In the genomic region with DNA sequence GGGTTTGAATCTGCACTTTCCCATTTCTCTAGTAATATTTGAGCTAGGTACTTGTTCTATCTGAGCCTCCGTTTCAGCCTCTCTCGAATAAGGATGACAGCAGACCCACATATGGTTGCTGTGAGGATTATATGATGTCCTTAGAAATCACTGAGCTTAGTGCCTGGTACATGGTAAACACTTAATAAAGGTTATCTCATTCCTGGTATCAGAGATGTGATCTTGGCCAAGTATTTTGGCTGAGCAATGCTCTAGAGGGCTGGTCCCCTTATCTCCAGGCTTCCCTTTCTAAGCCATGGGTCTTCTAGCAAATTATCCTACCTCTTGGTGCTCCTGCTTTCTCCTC, we compare ENCODE assay signal across 8 cellular contexts. TPM values are rescaled to one million over a fixed set of nuclear protein-coding genes. Genes with fewer than 3 reads are reported as not detected.
A peak's percentile ranks its signal among the peaks of the same experiment; 100 is the strongest.
DNase-seq lines count a peak whose midpoint lies in the region; ATAC-seq, FAIRE-seq and TF ChIP-seq lines count a peak whose summit lies in the region.

No MANE protein-coding gene starts in this region.

- peak overlapping the region; percentile 87 to 94 for H3K4me3 ChIP-seq in right atrium auricular region
- H3K4me3 ChIP-seq in GM12878, result peak overlapping the region; percentile 98; the same call in 1 of the 2 replicates
- peak overlapping the region; percentile 2 for H3K4me3 ChIP-seq in mesendoderm (ENCODE audit: low read length)

- ATAC-seq in Right ventricle myocardium inferior (no peak), GM12878 (peak; percentile 2), GM21423 (IDR thresholded peaks at IDR 0.05; ENCODE audit: unreplicated experiment) (no peak), HG03108 (IDR thresholded peaks at IDR 0.05; ENCODE audit: unreplicated experiment) (no peak)

- POLR2A ChIA-PET in GM12878 (lab: Charles Lee), result no interaction called here

- H2AFZ ChIP-seq in GM12878 (ENCODE audit: control insufficient read depth, low read depth, low read length), result peak overlapping the region; percentile 95

- peak overlapping the region; percentile 25 for H3K18ac ChIP-seq in mesendoderm (ENCODE audit: low read length)

- peak overlapping the region; percentile 80 to 90 for H3K27ac ChIP-seq in right atrium auricular region
- no peak overlapping the region for H3K27ac ChIP-seq in GM12878 (ENCODE audit: control insufficient read depth, insufficient read depth)
- H3K27ac ChIP-seq in mesendoderm (ENCODE audit: low read depth, low read length), result peak overlapping the region; percentile 10

- no peak overlapping the region for H2AK5ac ChIP-seq in mesendoderm (ENCODE audit: low read length)

- DNase-seq in right atrium auricular region (ENCODE audit: low spot score) (no peak), Right ventricle myocardium inferior (ENCODE audit: missing footprints) (no peak), GM12878 (ENCODE audit: low read depth, low spot score) (no peak), mesendoderm (no peak), NCI-H1694 (lab: John Stamatoyannopoulos, UW) (no peak), NOMO-1 (lab: John Stamatoyannopoulos, UW; ENCODE audit: unreplicated experiment in 2 of 2) (no peak)

- SMC1A ChIA-PET in GM12878 (lab: Charles Lee; ENCODE audit: uncharacterized antibody, unreplicated experiment), result interaction anchor here (0.5 to 1.6 kb wide), 3 partner anchors 422 to 929 kb away, joined by 3 read pairs; a partner anchor contains a TSS

- peak overlapping the region; percentile 0 for H3K23ac ChIP-seq in mesendoderm (ENCODE audit: low read length)

- H3K36me3 ChIP-seq in right atrium auricular region, result no peaks in the 10 kb centered on the region
- no peaks in the 10 kb centered on the region for H3K36me3 ChIP-seq in GM12878 (ENCODE audit: control insufficient read depth in 2 of 2, insufficient read depth in 2 of 2, low read length in 1 of 2)
- no peaks in the 10 kb centered on the region for H3K36me3 ChIP-seq in mesendoderm (ENCODE audit: control insufficient read depth, insufficient read depth, low read length)

- peaks cover 0 to 25% of the 10 kb centered on the region in 2 donors for H3K4me1 ChIP-seq in right atrium auricular region
- peaks cover 13% of the 10 kb centered on the region for H3K4me1 ChIP-seq in GM12878 (ENCODE audit: control insufficient read depth, insufficient read depth, low read length)
- H3K4me1 ChIP-seq in mesendoderm (ENCODE audit: control insufficient read depth, low read depth, low read length), result peaks cover 2% of the 10 kb centered on the region

- H3K27me3 ChIP-seq in right atrium auricular region (no peaks in the 10 kb centered on the region), GM12878 (replicated peaks in 1 of 2; ENCODE audit: control insufficient read depth in 2 of 2, insufficient read depth in 2 of 2, low read length in 1 of 2) (no peaks in the 10 kb centered on the region; a peak in 1 of 4 replicates), mesendoderm (ENCODE audit: insufficient read depth, low read length, poor library complexity) (no peaks in the 10 kb centered on the region)

- 0% methylated on average over 2 of the region's 2 CpGs for WGBS in GM12878 (ENCODE audit: insufficient coverage, insufficient replicate concordance, low lambda C conversion rate, missing lambda C conversion rate)
- WGBS in mesendoderm (ENCODE audit: extremely low coverage, insufficient coverage, low lambda C conversion rate), result no CpG with 5 or more reads among the region's 2 CpGs

- no peak overlapping the region for H2BK15ac ChIP-seq in mesendoderm (replicated peaks; ENCODE audit: low read depth)

- intact Hi-C loops in Right ventricle myocardium inferior (cut with DNase I) (no loop called here), GM12878 (cut with micrococcal nuclease; ENCODE audit: unreplicated experiment) (loop anchor here (5.0 kb wide), 2 partner anchors 302 to 533 kb away; a partner anchor contains a TSS)

- TF ChIP-seq RAD21 in GM12878 (IDR thresholded peaks at IDR 0.05; ENCODE audit: insufficient read depth, low read depth, low read length), result no peak

- H2BK120ac ChIP-seq in mesendoderm (ENCODE audit: low read depth, low read length), result no peak overlapping the region

- no peak for TF ChIP-seq POLR2A in GM12878 (IDR thresholded peaks at IDR 0.05; ENCODE audit: low read depth, low read length)

- no peaks in the 10 kb centered on the region for H3K79me1 ChIP-seq in mesendoderm (ENCODE audit: low read length)

- H4K8ac ChIP-seq in mesendoderm (ENCODE audit: low read depth, low read length), result no peak overlapping the region

- FAIRE-seq in GM12878 (lab: Jason Lieb, UNC), result no peak

- RAD21 ChIA-PET in GM12878 (lab: Charles Lee; ENCODE audit: unreplicated experiment), result interaction anchor here (0.7 to 1.4 kb wide), 2 partner anchors 9 to 195 kb away, joined by 4 read pairs; no protein-coding TSS in a partner anchor

- H3K56ac ChIP-seq in mesendoderm (ENCODE audit: low read length), result peak overlapping the region; percentile 34

- no peak overlapping the region for H3K4ac ChIP-seq in mesendoderm (ENCODE audit: low read depth, low read length)

- no peak for TF ChIP-seq EP300 in GM12878 (IDR thresholded peaks at IDR 0.05; ENCODE audit: borderline replicate concordance in 1 of 2, control insufficient read depth in 1 of 2, low read depth in 2 of 2, low read length in 2 of 2)

- H3K9me3 ChIP-seq in right atrium auricular region, result no peaks in the 10 kb centered on the region
- no peaks in the 10 kb centered on the region for H3K9me3 ChIP-seq in GM12878 (replicated peaks; ENCODE audit: control insufficient read depth, insufficient read depth, low read length)

- H3K4me2 ChIP-seq in GM12878 (ENCODE audit: control insufficient read depth, insufficient read depth) (peak overlapping the region; percentile 93), mesendoderm (ENCODE audit: low read length) (peak overlapping the region; percentile 44)

- in situ Hi-C loops in GM12878 (cut with MboI), result no loop called here

- BruUV-seq in GM12878 (replicated peaks; lab: Mats Ljungman, UMichigan), result no TSS peak

- peaks cover 39% of the 10 kb centered on the region for H3K79me2 ChIP-seq in GM12878 (ENCODE audit: control insufficient read depth, insufficient read depth, low read length)
- H3K79me2 ChIP-seq in mesendoderm (ENCODE audit: control insufficient read depth, insufficient read depth, low read length), result peaks cover 39% of the 10 kb centered on the region

- H3K9ac ChIP-seq in GM12878 (ENCODE audit: control insufficient read depth, insufficient read depth, low read length) (no peak overlapping the region), mesendoderm (ENCODE audit: low read length) (peak overlapping the region; percentile 43)

- H2BK5ac ChIP-seq in mesendoderm (ENCODE audit: low read length), result peak overlapping the region; percentile 35

- TF ChIP-seq CTCF in right atrium auricular region (IDR thresholded peaks at IDR 0.05) (no peak), GM12878 (IDR thresholded peaks at IDR 0.05 in 2 of 3, conservative IDR thresholded peaks at IDR 0.05 in 1 of 3; ENCODE audit: control insufficient read depth in 2 of 3, extremely low read depth in 1 of 3, insufficient read depth in 1 of 3, low read depth in 3 of 3, low read length in 3 of 3) (no peak)

- CTCF ChIA-PET in GM12878 (lab: Yijun Ruan, JAX), result interaction anchor here (0.5 to 3.1 kb wide), 3 partner anchors 9 to 13 kb away, joined by 4 to 9 read pairs (median 5); no protein-coding TSS in a partner anchor

- H4K20me1 ChIP-seq in GM12878 (ENCODE audit: control insufficient read depth, insufficient read depth), result peaks cover 4% of the 10 kb centered on the region

- H4K5ac ChIP-seq in mesendoderm (ENCODE audit: low read length), result peak overlapping the region; percentile 73

TF ChIP-seq in GM12878, 131 proteins besides CTCF, POLR2A, EP300 and RAD21:
- TF ChIP-seq, protein P1, sequence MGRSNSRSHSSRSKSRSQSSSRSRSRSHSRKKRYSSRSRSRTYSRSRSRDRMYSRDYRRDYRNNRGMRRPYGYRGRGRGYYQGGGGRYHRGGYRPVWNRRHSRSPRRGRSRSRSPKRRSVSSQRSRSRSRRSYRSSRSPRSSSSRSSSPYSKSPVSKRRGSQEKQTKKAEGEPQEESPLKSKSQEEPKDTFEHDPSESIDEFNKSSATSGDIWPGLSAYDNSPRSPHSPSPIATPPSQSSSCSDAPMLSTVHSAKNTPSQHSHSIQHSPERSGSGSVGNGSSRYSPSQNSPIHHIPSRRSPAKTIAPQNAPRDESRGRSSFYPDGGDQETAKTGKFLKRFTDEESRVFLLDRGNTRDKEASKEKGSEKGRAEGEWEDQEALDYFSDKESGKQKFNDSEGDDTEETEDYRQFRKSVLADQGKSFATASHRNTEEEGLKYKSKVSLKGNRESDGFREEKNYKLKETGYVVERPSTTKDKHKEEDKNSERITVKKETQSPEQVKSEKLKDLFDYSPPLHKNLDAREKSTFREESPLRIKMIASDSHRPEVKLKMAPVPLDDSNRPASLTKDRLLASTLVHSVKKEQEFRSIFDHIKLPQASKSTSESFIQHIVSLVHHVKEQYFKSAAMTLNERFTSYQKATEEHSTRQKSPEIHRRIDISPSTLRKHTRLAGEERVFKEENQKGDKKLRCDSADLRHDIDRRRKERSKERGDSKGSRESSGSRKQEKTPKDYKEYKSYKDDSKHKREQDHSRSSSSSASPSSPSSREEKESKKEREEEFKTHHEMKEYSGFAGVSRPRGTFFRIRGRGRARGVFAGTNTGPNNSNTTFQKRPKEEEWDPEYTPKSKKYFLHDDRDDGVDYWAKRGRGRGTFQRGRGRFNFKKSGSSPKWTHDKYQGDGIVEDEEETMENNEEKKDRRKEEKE (IDR thresholded peaks at IDR 0.05), result no peak
- TF ChIP-seq WRNIP1 (IDR thresholded peaks at IDR 0.05; ENCODE audit: borderline replicate concordance, low read depth, low read length), result 0 out of 2 replicates have a peak, but pooled peaks have one; percentile 4
TF ChIP-seq in GM12878: peak in this region for 1.

RNA-seq across cellular contexts. Expression of a gene that starts 0.4 kb away (rescaled TPM):
- total RNA-seq in right atrium auricular region (10 to 100 TPM; 65.9 to 67.2 TPM), Right ventricle myocardium inferior (99.0 TPM), GM12878 (2014; rRNA removed) (37.9 and 45.7 TPM in 2 replicates), GM12878 (2014; rRNA removed; fragmentation: Illumina TruSeq; extraction: Trizol) (55.1 and 55.3 TPM in 2 replicates), GM12878 (2021) (54.7 and 56.1 TPM in 2 replicates)
- 61.8 and 65.8 TPM in 2 replicates for total RNA-seq in GM12878 (2013; cell fraction: nucleolus; rRNA removed)
- polyA plus RNA-seq in GM12878 (2011; ENCODE audit: low read depth), result 52.2 TPM
- polyA plus RNA-seq in GM12878 (2011; rRNA removed) (61.3 and 73.4 TPM in 2 replicates), GM12878 (2014; fragmentation: Illumina TruSeq; extraction: Trizol) (59.5 and 85.1 TPM in 2 replicates), GM12878 (2014; fragmentation: Nextera tagmentation; extraction: Ambion mirVana) (10 to 100 TPM; 19.1 to 23.8 TPM), GM12878 (2014; rRNA removed) (34.3 and 38.8 TPM in 2 replicates), GM12878 (2016; fragmentation: Nextera tagmentation; extraction: Ambion mirVana) (10 to 100 TPM; 50.0 to 51.2 TPM)
- 46.5 and 52.2 TPM in 2 replicates for polyA plus RNA-seq in GM12878 (2011; cell fraction: cytosol; rRNA removed)
- polyA plus RNA-seq in GM12878 (2011; cell fraction: nucleus; rRNA removed), result 36.6 and 38.9 TPM in 2 replicates
- polyA plus RNA-seq in GM12878 (2012), result 60.7 and 69.3 TPM in 2 replicates
- 72.7 and 76.1 TPM in 2 replicates for polyA minus RNA-seq in GM12878 (2011; rRNA and poly(A)+ RNA removed)
- polyA minus RNA-seq in GM12878 (2011; cell fraction: cytosol; rRNA and poly(A)+ RNA removed), result 29.9 and 32.6 TPM in 2 replicates
- 18.9 and 27.7 TPM in 2 replicates for polyA minus RNA-seq in GM12878 (2011; cell fraction: nucleus; rRNA and poly(A)+ RNA removed)
- polyA plus RNA-seq in mesendoderm (2013, experiment 1 of 2), result 65.3 TPM
- 68.9 TPM for polyA plus RNA-seq in mesendoderm (2013, experiment 2 of 2)

Comparison
In these comparisons a context has a peak if more than half of its experiments do, and no peak if none do; other contexts are left out.
1. H3K4me3 ChIP-seq: peak in every context shown above with its lines; median percentile 98 in GM12878; 90 in right atrium auricular region; 2 in mesendoderm.